18 cellular contexts compared by ENCODE assay signal in genomic region chr7:135910393-135911036, GRCh38.
"Had no signal": no experiment of that assay in that cellular context is flagged by ENCODE, and none has a peak within 500 bp of the region (broad histone marks: within the 10 kb centered on the region; RNA-seq: fewer than 3 reads in every experiment).

No MANE protein-coding gene starts in this region.

- ATAC-seq: activated CD8-positive, alpha-beta memory T cell treated with anti-CD3 and anti-CD28 coated beads, Interleukin-2, amount 10 ng/mL, durations not matched to agents 7 days and 5 days; effector memory CD8-positive, alpha-beta T cell; pancreas; stimulated activated memory B cell treated with anti-CD40 and anti-IgM and Interleukin-4, amounts not matched to agents 10 μg/mL and 1 μg/mL and 100 μg/mL, for 72 hours; WTC11 had no signal

- H3K4me1 Mint-ChIP-seq: activated naive CD8-positive, alpha-beta T cell treated with anti-CD3 and anti-CD28 coated beads for 36 hours; naive B cell; stimulated activated memory B cell treated with anti-CD40 and anti-IgM and Interleukin-4, amounts not matched to agents 10 μg/mL and 1 μg/mL and 100 μg/mL, for 72 hours; WTC11 had no signal

- H3K9me3 ChIP-seq: esophagus squamous epithelium, pancreas, testis, upper lobe of left lung had no signal

- DNase-seq: activated CD4-positive, alpha-beta memory T cell treated with anti-CD3 and anti-CD28 coated beads for 36 hours; activated CD4-positive, alpha-beta T cell treated with anti-CD3 and anti-CD28 coated beads for 4 hours; activated CD8-positive, alpha-beta memory T cell treated with anti-CD3 and anti-CD28 coated beads, Interleukin-2, amount 10 ng/mL, durations not matched to agents 7 days and 5 days; activated naive CD4-positive, alpha-beta T cell; activated naive CD8-positive, alpha-beta T cell treated with anti-CD3 and anti-CD28 coated beads for 36 hours; amniotic stem cell; effector memory CD8-positive, alpha-beta T cell; esophagus squamous epithelium; immature natural killer cell; kidney glomerular epithelial cell; naive B cell; pancreas; stimulated activated CD4-positive, alpha-beta T cell treated with anti-CD3 and anti-CD28 coated beads, Interleukin-4, amount 100 ng/mL, for 24 hours; testis; upper lobe of left lung had no signal

- H3K4me1 ChIP-seq: pancreas, testis, upper lobe of left lung had no signal

- H3K27ac Mint-ChIP-seq: activated CD4-positive, alpha-beta memory T cell treated with anti-CD3 and anti-CD28 coated beads for 36 hours; activated CD8-positive, alpha-beta memory T cell treated with anti-CD3 and anti-CD28 coated beads, Interleukin-2, amount 10 ng/mL, durations not matched to agents 7 days and 5 days; activated naive CD8-positive, alpha-beta T cell treated with anti-CD3 and anti-CD28 coated beads for 36 hours; immature natural killer cell; stimulated activated memory B cell treated with anti-CD40 and anti-IgM and Interleukin-4, amounts not matched to agents 10 μg/mL and 1 μg/mL and 100 μg/mL, for 72 hours; T-helper 2 cell treated with Interferon-gamma antibody and Interleukin-4, amounts not matched to agents 5 μg/mL and 100 μg/mL, for 36 hours; WTC11 had no signal

- H3K27me3 ChIP-seq: esophagus squamous epithelium, pancreas, testis, upper lobe of left lung had no signal

- H3K9me3 Mint-ChIP-seq: activated CD4-positive, alpha-beta memory T cell treated with anti-CD3 and anti-CD28 coated beads for 36 hours; activated naive CD8-positive, alpha-beta T cell treated with anti-CD3 and anti-CD28 coated beads for 36 hours; effector memory CD8-positive, alpha-beta T cell; T-helper 2 cell treated with Interferon-gamma antibody and Interleukin-4, amounts not matched to agents 5 μg/mL and 100 μg/mL, for 36 hours; WTC11 had no signal

- H3K4me3 Mint-ChIP-seq: activated CD4-positive, alpha-beta memory T cell treated with anti-CD3 and anti-CD28 coated beads for 36 hours; activated CD8-positive, alpha-beta memory T cell treated with anti-CD3 and anti-CD28 coated beads, Interleukin-2, amount 10 ng/mL, durations not matched to agents 7 days and 5 days; activated naive CD8-positive, alpha-beta T cell treated with anti-CD3 and anti-CD28 coated beads for 36 hours; effector memory CD8-positive, alpha-beta T cell; immature natural killer cell; naive B cell; stimulated activated memory B cell treated with anti-CD40 and anti-IgM and Interleukin-4, amounts not matched to agents 10 μg/mL and 1 μg/mL and 100 μg/mL, for 72 hours; T-helper 2 cell treated with Interferon-gamma antibody and Interleukin-4, amounts not matched to agents 5 μg/mL and 100 μg/mL, for 36 hours; WTC11 had no signal

- H3K36me3 ChIP-seq: esophagus squamous epithelium, pancreas, upper lobe of left lung had no signal

- H3K36me3 Mint-ChIP-seq: activated CD4-positive, alpha-beta memory T cell treated with anti-CD3 and anti-CD28 coated beads for 36 hours; activated CD8-positive, alpha-beta memory T cell treated with anti-CD3 and anti-CD28 coated beads, Interleukin-2, amount 10 ng/mL, durations not matched to agents 7 days and 5 days; activated naive CD8-positive, alpha-beta T cell treated with anti-CD3 and anti-CD28 coated beads for 36 hours; WTC11 had no signal

- H3K27ac ChIP-seq: pancreas, testis, upper lobe of left lung had no signal

- H3K4me3 ChIP-seq: esophagus squamous epithelium, pancreas, testis, upper lobe of left lung had no signal

- H3K27me3 Mint-ChIP-seq: activated CD4-positive, alpha-beta memory T cell treated with anti-CD3 and anti-CD28 coated beads for 36 hours; activated CD8-positive, alpha-beta memory T cell treated with anti-CD3 and anti-CD28 coated beads, Interleukin-2, amount 10 ng/mL, durations not matched to agents 7 days and 5 days; activated naive CD8-positive, alpha-beta T cell treated with anti-CD3 and anti-CD28 coated beads for 36 hours; effector memory CD8-positive, alpha-beta T cell; naive B cell; stimulated activated memory B cell treated with anti-CD40 and anti-IgM and Interleukin-4, amounts not matched to agents 10 μg/mL and 1 μg/mL and 100 μg/mL, for 72 hours had no signal
